Comparison of ENCODE assay signal across 1 cellular context in the genomic region with DNA sequence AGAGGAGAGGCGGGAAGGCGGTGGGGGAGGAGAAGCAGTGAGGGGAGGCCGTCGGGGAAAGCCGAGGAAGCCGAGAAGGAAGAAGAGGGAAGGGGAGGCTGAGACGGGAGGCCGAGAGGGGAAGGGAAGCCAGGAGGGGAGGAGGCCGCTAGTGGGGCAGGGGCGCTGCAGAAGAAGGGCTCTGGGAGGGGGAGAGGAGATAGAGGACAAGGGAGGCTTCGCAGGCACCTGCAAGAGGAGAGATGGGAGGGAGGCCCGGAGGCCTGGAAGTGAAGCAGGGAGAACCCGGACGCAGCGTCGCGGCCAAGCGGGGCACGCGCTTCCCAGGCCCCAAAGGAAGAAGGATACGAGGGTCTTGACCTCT.
TF ChIP-seq lines count a peak whose summit lies in the region.

No MANE protein-coding gene starts in this region.

TF ChIP-seq in liver, 16 proteins besides CTCF, POLR2A, EP300 and RAD21 (continued from another document):
- TF ChIP-seq, protein P1, sequence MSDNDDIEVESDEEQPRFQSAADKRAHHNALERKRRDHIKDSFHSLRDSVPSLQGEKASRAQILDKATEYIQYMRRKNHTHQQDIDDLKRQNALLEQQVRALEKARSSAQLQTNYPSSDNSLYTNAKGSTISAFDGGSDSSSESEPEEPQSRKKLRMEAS (IDR thresholded peaks at IDR 0.05): no peak
- TF ChIP-seq NR2F2 (IDR thresholded peaks at IDR 0.05): no peak
- no peak for TF ChIP-seq SP1 (IDR thresholded peaks at IDR 0.05)
- TF ChIP-seq TAF1 (conservative IDR thresholded peaks at IDR 0.05): no peak
